12 cellular contexts compared by ENCODE assay signal in the genomic region with DNA sequence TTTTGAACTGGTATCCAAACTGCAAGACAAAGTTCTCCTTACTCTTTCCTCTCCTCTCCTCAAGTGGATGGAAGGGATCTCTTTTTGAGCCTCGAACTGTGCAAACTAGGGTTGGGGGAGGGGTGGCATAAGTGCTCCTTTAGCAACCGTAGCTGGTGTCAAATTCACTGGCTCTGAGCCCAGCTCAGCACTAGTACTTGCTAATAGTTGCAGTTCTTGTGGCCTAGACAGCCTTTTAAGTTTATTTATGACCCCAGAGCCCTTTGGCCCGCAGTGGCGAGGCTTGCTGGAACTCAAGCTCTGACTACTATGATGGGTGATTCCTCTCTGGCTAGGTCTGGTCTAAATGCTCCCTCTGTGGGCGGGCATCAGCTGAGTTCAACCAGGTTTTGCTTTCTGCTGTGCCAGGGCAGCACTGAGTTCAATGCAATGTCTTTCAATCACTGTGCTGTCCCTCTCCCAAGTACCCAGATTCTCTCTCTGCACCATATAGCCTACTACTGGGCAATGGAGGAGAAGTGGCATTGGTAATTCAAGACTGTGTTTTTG.
DNase-seq lines count a peak whose midpoint lies in the region; ATAC-seq and TF ChIP-seq lines count a peak whose summit lies in the region.
"Had no signal": no experiment of that assay in that cellular context is flagged by ENCODE, and none has a peak within 500 bp of the region (broad histone marks: within the 10 kb centered on the region; RNA-seq: fewer than 3 reads in every experiment).

No MANE protein-coding gene starts in this region.

- CTCF ChIA-PET in activated CD8-positive, alpha-beta T cell treated with anti-CD3 and anti-CD28 coated beads for 36 hours (lab: Charles Lee), result no interaction called here

- H3K36me3 Mint-ChIP-seq in stimulated activated memory B cell treated with anti-CD40 and anti-IgM and Interleukin-4, amounts not matched to agents 10 μg/mL and 1 μg/mL and 100 μg/mL, for 72 hours, result no peaks in the 10 kb centered on the region
- no peaks in the 10 kb centered on the region for H3K36me3 Mint-ChIP-seq in activated CD8-positive, alpha-beta T cell treated with anti-CD3 and anti-CD28 coated beads for 36 hours (ENCODE audit: low read depth)

- ATAC-seq in stimulated activated memory B cell treated with anti-CD40 and anti-IgM and Interleukin-4, amounts not matched to agents 10 μg/mL and 1 μg/mL and 100 μg/mL, for 72 hours, result peak; percentile 24
- ATAC-seq in activated CD8-positive, alpha-beta T cell treated with anti-CD3 and anti-CD28 coated beads for 36 hours, result no peak

- peaks cover 7% of the 10 kb centered on the region for H3K9me3 Mint-ChIP-seq in stimulated activated memory B cell treated with anti-CD40 and anti-IgM and Interleukin-4, amounts not matched to agents 10 μg/mL and 1 μg/mL and 100 μg/mL, for 72 hours
- H3K9me3 Mint-ChIP-seq in activated CD8-positive, alpha-beta T cell treated with anti-CD3 and anti-CD28 coated beads for 36 hours, result peaks cover 12% of the 10 kb centered on the region

- no peaks in the 10 kb centered on the region for H3K27me3 Mint-ChIP-seq in stimulated activated memory B cell treated with anti-CD40 and anti-IgM and Interleukin-4, amounts not matched to agents 10 μg/mL and 1 μg/mL and 100 μg/mL, for 72 hours
- H3K27me3 Mint-ChIP-seq in activated CD8-positive, alpha-beta T cell treated with anti-CD3 and anti-CD28 coated beads for 36 hours, result no peaks in the 10 kb centered on the region

- H3K27ac Mint-ChIP-seq in stimulated activated memory B cell treated with anti-CD40 and anti-IgM and Interleukin-4, amounts not matched to agents 10 μg/mL and 1 μg/mL and 100 μg/mL, for 72 hours, result no peak overlapping the region
- H3K27ac Mint-ChIP-seq in activated CD8-positive, alpha-beta T cell treated with anti-CD3 and anti-CD28 coated beads for 36 hours, result no peak overlapping the region

- POLR2A ChIA-PET in activated CD8-positive, alpha-beta T cell treated with anti-CD3 and anti-CD28 coated beads for 36 hours (lab: Charles Lee), result no interaction called here

- no peak overlapping the region for H3K4me3 ChIP-seq in fibroblast of mammary gland (ENCODE audit: control insufficient read depth, low read depth, low read length)

- intact Hi-C loops in activated CD8-positive, alpha-beta T cell treated with anti-CD3 and anti-CD28 coated beads for 36 hours (cut with micrococcal nuclease), result no loop called here

- H3K4me3 Mint-ChIP-seq in stimulated activated memory B cell treated with anti-CD40 and anti-IgM and Interleukin-4, amounts not matched to agents 10 μg/mL and 1 μg/mL and 100 μg/mL, for 72 hours, result no peak overlapping the region
- no peak overlapping the region for H3K4me3 Mint-ChIP-seq in activated CD8-positive, alpha-beta T cell treated with anti-CD3 and anti-CD28 coated beads for 36 hours

- no peaks in the 10 kb centered on the region for H3K4me1 Mint-ChIP-seq in stimulated activated memory B cell treated with anti-CD40 and anti-IgM and Interleukin-4, amounts not matched to agents 10 μg/mL and 1 μg/mL and 100 μg/mL, for 72 hours
- no peaks in the 10 kb centered on the region for H3K4me1 Mint-ChIP-seq in activated CD8-positive, alpha-beta T cell treated with anti-CD3 and anti-CD28 coated beads for 36 hours (ENCODE audit: low read depth)

- TF ChIP-seq CTCF in fibroblast of mammary gland (conservative IDR thresholded peaks at IDR 0.05; ENCODE audit: control insufficient read depth, insufficient read depth, low read depth, low read length), result no peak
- no peak for TF ChIP-seq CTCF in activated CD8-positive, alpha-beta T cell treated with anti-CD3 and anti-CD28 coated beads for 36 hours (IDR thresholded peaks at IDR 0.05)

- DNase-seq in NCI-H345 (lab: John Stamatoyannopoulos, UW) (peak; percentile 23), NCI-H345 treated with DMSO at 0.1 percent for 48 hours (lab: John Stamatoyannopoulos, UW; ENCODE audit: unreplicated experiment) (no peak), NCI-H510A treated with DMSO at 0.1 percent for 48 hours (lab: John Stamatoyannopoulos, UW) (peak; percentile 49), fibroblast of mammary gland (ENCODE audit: low read depth) (peak; percentile 57), HT-29 (ENCODE audit: low spot score) (no peak), COR-L47 (lab: John Stamatoyannopoulos, UW) (no peak)
- DNase-seq in activated CD8-positive, alpha-beta T cell treated with anti-CD3 and anti-CD28 coated beads for 36 hours, result no peak
- DNase-seq: activated CD4-positive, CD25-positive, alpha-beta regulatory T cell treated with anti-CD3 and anti-CD28 coated beads, Interleukin-2, amount 50 U/mL, for 72 hours; mesendoderm; NCI-H187 treated with DMSO at 0.1 percent for 48 hours; SW 1271 had no signal

Comparison
In these comparisons a context has a peak if more than half of its experiments do, and no peak if none do; other contexts are left out.
1. DNase-seq: peak in NCI-H345 (single experiment), NCI-H510A treated with DMSO at 0.1 percent for 48 hours (single experiment) and fibroblast of mammary gland (single experiment); none in NCI-H345 treated with DMSO at 0.1 percent for 48 hours (single experiment), activated CD8-positive, alpha-beta T cell treated with anti-CD3 and anti-CD28 coated beads for 36 hours (single experiment), HT-29 (single experiment) and COR-L47 (single experiment).